Comparison of ENCODE assay signal across 9 cellular contexts in the genomic region with DNA sequence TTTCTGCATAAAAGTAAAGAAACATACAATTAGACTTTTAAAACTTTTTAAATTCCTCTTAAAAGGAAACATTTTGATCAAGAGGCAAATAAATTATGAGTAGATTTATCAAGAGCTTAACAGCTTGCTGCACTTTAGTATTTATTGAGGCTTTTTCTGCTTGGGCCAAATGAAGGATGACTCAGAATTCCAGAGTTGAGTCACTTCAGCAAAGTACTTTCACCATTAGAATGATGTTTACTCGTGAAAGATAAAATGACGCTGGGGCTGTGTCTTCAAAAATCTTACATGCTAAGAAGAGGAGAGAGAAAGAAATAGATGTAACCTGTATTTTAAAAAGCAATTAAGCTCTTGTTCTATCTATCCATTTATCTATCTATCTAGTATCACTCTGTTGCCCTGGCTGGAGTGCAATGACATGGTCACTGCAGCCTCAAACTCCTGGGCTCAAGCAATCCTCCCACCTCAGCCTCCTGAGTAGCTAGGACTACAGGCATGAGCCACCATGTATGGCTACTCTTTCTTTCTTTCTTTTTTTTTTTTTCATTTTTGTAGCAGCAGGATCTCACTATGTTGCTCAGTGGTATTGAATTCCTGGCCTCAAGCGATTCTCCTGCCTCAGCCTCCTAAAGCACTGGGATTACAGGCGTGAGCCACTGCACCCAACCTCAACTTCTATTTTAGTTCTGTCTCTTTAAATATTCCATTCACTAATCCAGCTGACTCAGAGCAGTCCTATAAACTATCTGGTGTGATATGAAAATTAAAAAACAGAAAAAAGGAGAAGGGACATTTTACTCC.
DNase-seq lines count a peak whose midpoint lies in the region; ATAC-seq and TF ChIP-seq lines count a peak whose summit lies in the region.
"Had no signal": no experiment of that assay in that cellular context is flagged by ENCODE, and none has a peak within 500 bp of the region (broad histone marks: within the 10 kb centered on the region; RNA-seq: fewer than 3 reads in every experiment).

No MANE protein-coding gene starts in this region.

- intact Hi-C loops in CD4-positive, alpha-beta memory T cell (cut with micrococcal nuclease): loop anchor here (2.0 kb wide), 1 partner anchor 347 kb away; no protein-coding TSS in a partner anchor

- H3K4me3 ChIP-seq in brain microvascular endothelial cell (ENCODE audit: low read depth, low read length): no peak overlapping the region
- H3K4me3 ChIP-seq in CD4-positive, alpha-beta memory T cell (ENCODE audit: low read length in 2 of 2): no peak overlapping the region

- H3K9me3 Mint-ChIP-seq in CD4-positive, alpha-beta memory T cell: no peaks in the 10 kb centered on the region

- H3K4me3 Mint-ChIP-seq in CD4-positive, alpha-beta memory T cell: no peak overlapping the region

- H3K27me3 ChIP-seq in brain microvascular endothelial cell (replicated peaks): no peaks in the 10 kb centered on the region
- H3K27me3 ChIP-seq in CD4-positive, alpha-beta memory T cell (ENCODE audit: insufficient read depth, low read length): no peaks in the 10 kb centered on the region

- TF ChIP-seq CTCF in GM13976 (IDR thresholded peaks at IDR 0.05; ENCODE audit: borderline replicate concordance, control extremely low read depth, extremely low read depth, insufficient read depth, missing control alignments) (no peak), brain microvascular endothelial cell (IDR thresholded peaks at IDR 0.05; ENCODE audit: low read depth, low read length, missing control alignments) (no peak)

- H3K9me3 ChIP-seq in CD4-positive, alpha-beta memory T cell (ENCODE audit: control insufficient read depth in 1 of 2, low read length in 2 of 2): no peaks in the 10 kb centered on the region

- no peaks in the 10 kb centered on the region for H3K36me3 ChIP-seq in brain microvascular endothelial cell (replicated peaks)
- no peaks in the 10 kb centered on the region for H3K36me3 ChIP-seq in CD4-positive, alpha-beta memory T cell (ENCODE audit: insufficient read depth, low read length)

- ATAC-seq in HG03095 (IDR thresholded peaks at IDR 0.05; ENCODE audit: unreplicated experiment): peak; percentile 76
- no peak for ATAC-seq in GM21526 (IDR thresholded peaks at IDR 0.05; ENCODE audit: low FRiP score, unreplicated experiment)

- in situ Hi-C loops in GM13976 (cut with MboI; ENCODE audit: low sequenced_read_pairs, unreplicated experiment): loop anchor here (25.0 kb wide), 1 partner anchor 566 kb away; no protein-coding TSS in a partner anchor
- in situ Hi-C loops in brain microvascular endothelial cell (cut with HindIII; ENCODE audit: low pct_ligation_motif_present, low sequenced_read_pairs): no loop called here

- CTCF ChIA-PET in CD4-positive, alpha-beta memory T cell (lab: Charles Lee; ENCODE audit: partially characterized antibody): interaction anchor here (2.8 to 6.1 kb wide), 2 partner anchors 28 to 246 kb away, joined by 8 to 43 read pairs; no protein-coding TSS in a partner anchor

- no peak overlapping the region for H3K27ac Mint-ChIP-seq in CD4-positive, alpha-beta memory T cell

- POLR2A ChIA-PET in CD4-positive, alpha-beta memory T cell (lab: Charles Lee; ENCODE audit: partially characterized antibody): no interaction called here

- no peaks in the 10 kb centered on the region for H3K27me3 Mint-ChIP-seq in CD4-positive, alpha-beta memory T cell

- no peaks in the 10 kb centered on the region for H3K4me1 ChIP-seq in CD4-positive, alpha-beta memory T cell (ENCODE audit: insufficient read depth, low read length)

- peak overlapping the region; percentile 98 for H3K27ac ChIP-seq in brain microvascular endothelial cell
- H3K27ac ChIP-seq in CD4-positive, alpha-beta memory T cell (ENCODE audit: low read depth, low read length): no peak overlapping the region
- H3K27ac ChIP-seq: KMS-11 had no signal

- DNase-seq in GM13976 (ENCODE audit: low spot score) (peak; percentile 68), brain microvascular endothelial cell (peak; percentile 82), non-pigmented ciliary epithelial cell (ENCODE audit: low read depth) (peak; percentile 78), NCI-H526 treated with DMSO at 0.1 percent for 48 hours (lab: John Stamatoyannopoulos, UW) (no peak)
- DNase-seq in CD4-positive, alpha-beta memory T cell: no peak
- no peak for DNase-seq in stimulated activated CD4-positive, alpha-beta T cell treated with anti-CD3 and anti-CD28 coated beads, Interleukin-2, amount 100 ng/mL, for 48 hours

- no peaks in the 10 kb centered on the region for H3K36me3 Mint-ChIP-seq in CD4-positive, alpha-beta memory T cell

- peaks cover 0 to 3% (median 0%) of the 10 kb centered on the region in 4 donors for H3K4me1 Mint-ChIP-seq in CD4-positive, alpha-beta memory T cell

Comparison
In these comparisons a context has a peak if more than half of its experiments do, and no peak if none do; other contexts are left out.
1. DNase-seq: peak in GM13976 (single experiment), brain microvascular endothelial cell (single experiment) and non-pigmented ciliary epithelial cell (single experiment); none in CD4-positive, alpha-beta memory T cell (0 of 5), stimulated activated CD4-positive, alpha-beta T cell treated with anti-CD3 and anti-CD28 coated beads, Interleukin-2, amount 100 ng/mL, for 48 hours (0 of 2) and NCI-H526 treated with DMSO at 0.1 percent for 48 hours (single experiment).